Comparison of ENCODE assay signal across 7 cellular contexts in genomic region chr7:100326914-100327313, GRCh38. TPM values are rescaled to one million over a fixed set of nuclear protein-coding genes. Genes with fewer than 3 reads are reported as not detected.
"Had no signal": no experiment of that assay in that cellular context is flagged by ENCODE, and none has a peak within 500 bp of the region (broad histone marks: within the 10 kb centered on the region; RNA-seq: fewer than 3 reads in every experiment).

No MANE protein-coding gene starts in this region.

RNA-seq across cellular contexts. Expression of gene SPDYE3, which starts 19.4 kb away (rescaled TPM):
- total RNA-seq: GM23248, GM23338, H1, H4, H7, H9, HFFc6 had no signal
- polyA plus RNA-seq: H1 had no signal

RNA-seq across cellular contexts. Expression of gene PILRA, which starts 46.4 kb away (rescaled TPM):
- total RNA-seq: GM23248 had no signal
